Comparison of ENCODE assay signal across 22 cellular contexts in the genomic region with DNA sequence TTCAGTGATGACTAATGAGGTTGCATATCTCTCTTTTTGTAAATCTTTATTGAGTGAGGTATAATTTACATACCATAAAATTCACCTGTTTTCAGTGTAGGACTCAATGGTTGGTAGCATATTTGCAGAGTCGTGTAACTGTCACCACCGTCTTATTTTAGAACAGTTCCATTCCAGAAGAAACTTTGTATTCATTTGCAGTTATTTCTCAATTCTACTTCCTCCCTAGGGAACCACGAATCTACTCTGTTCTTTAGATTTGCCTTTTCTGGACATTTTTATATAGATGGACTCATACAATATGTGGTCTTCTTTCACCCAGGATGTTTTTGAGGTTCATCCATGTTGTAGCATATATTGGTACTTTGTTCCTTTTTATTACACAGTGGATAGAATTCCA.
"Had no signal": no experiment of that assay in that cellular context is flagged by ENCODE, and none has a peak within 500 bp of the region (broad histone marks: within the 10 kb centered on the region; RNA-seq: fewer than 3 reads in every experiment).

No MANE protein-coding gene starts in this region.

- H3K4me3 ChIP-seq: coronary artery, esophagus squamous epithelium, gastroesophageal sphincter, heart left ventricle, prostate gland, skin epidermis, tibial artery had no signal

- H3K27me3 Mint-ChIP-seq: activated CD4-positive, alpha-beta memory T cell treated with anti-CD3 and anti-CD28 coated beads for 36 hours; memory B cell; natural killer cell treated with Interleukin-12 subunit alpha and Interleukin-12 subunit beta and Interleukin-15 and Interleukin-18, amount 100 ng/mL, for 72 hours; stimulated activated naive CD8-positive, alpha-beta T cell treated with anti-CD3 and anti-CD28 coated beads, Interleukin-15, amount 100 ng/mL, for 72 hours had no signal

- H3K36me3 Mint-ChIP-seq: natural killer cell treated with Interleukin-12 subunit alpha and Interleukin-12 subunit beta and Interleukin-15 and Interleukin-18, amount 100 ng/mL, for 72 hours had no signal

- H3K27me3 ChIP-seq: esophagus squamous epithelium, gastroesophageal sphincter, heart left ventricle, tibial artery had no signal

- H3K36me3 ChIP-seq: esophagus squamous epithelium, prostate gland, tibial artery had no signal

- DNase-seq: activated CD4-positive, alpha-beta memory T cell treated with anti-CD3 and anti-CD28 coated beads for 36 hours; activated CD4-positive, alpha-beta T cell treated with anti-CD3 and anti-CD28 coated beads for 4 hours; activated CD4-positive, CD25-positive, alpha-beta regulatory T cell; activated effector memory CD4-positive, alpha-beta T cell treated with Interleukin-2 at 50 U/mL for 16 hours; activated naive CD4-positive, alpha-beta T cell treated with anti-CD3 and anti-CD28 coated beads for 36 hours; activated T-cell treated with anti-CD3 and anti-CD28 coated beads, Interleukin-2, amount 50 U/mL, for 72 hours; amygdala; cerebellar nuclear complex; endodermal cell; esophagus squamous epithelium; heart left ventricle; left colon; right cardiac atrium; stimulated activated CD4-positive, alpha-beta T cell treated with anti-CD3 and anti-CD28 coated beads, Interleukin-1b, Interleukin-23, amount 100 ng/mL, for 48 hours; stimulated activated naive CD8-positive, alpha-beta T cell treated with anti-CD3 and anti-CD28 coated beads, Interleukin-15, amount 100 ng/mL, for 72 hours; tibial artery had no signal

- H3K4me3 Mint-ChIP-seq: activated CD4-positive, alpha-beta memory T cell treated with anti-CD3 and anti-CD28 coated beads for 36 hours; activated naive CD4-positive, alpha-beta T cell treated with anti-CD3 and anti-CD28 coated beads for 36 hours; activated T-cell treated with anti-CD3 and anti-CD28 coated beads, Interleukin-2, amount 50 U/mL, for 72 hours; endodermal cell; memory B cell; natural killer cell treated with Interleukin-12 subunit alpha and Interleukin-12 subunit beta and Interleukin-15 and Interleukin-18, amount 100 ng/mL, for 72 hours; stimulated activated naive CD8-positive, alpha-beta T cell treated with anti-CD3 and anti-CD28 coated beads, Interleukin-15, amount 100 ng/mL, for 72 hours had no signal

- H3K27ac Mint-ChIP-seq: activated CD4-positive, alpha-beta memory T cell treated with anti-CD3 and anti-CD28 coated beads for 36 hours; activated naive CD4-positive, alpha-beta T cell treated with anti-CD3 and anti-CD28 coated beads for 36 hours; activated T-cell treated with anti-CD3 and anti-CD28 coated beads, Interleukin-2, amount 50 U/mL, for 72 hours; endodermal cell; memory B cell; stimulated activated naive CD8-positive, alpha-beta T cell treated with anti-CD3 and anti-CD28 coated beads, Interleukin-15, amount 100 ng/mL, for 72 hours had no signal

- H3K9me3 Mint-ChIP-seq: activated CD4-positive, alpha-beta memory T cell treated with anti-CD3 and anti-CD28 coated beads for 36 hours; activated naive CD4-positive, alpha-beta T cell treated with anti-CD3 and anti-CD28 coated beads for 36 hours; endodermal cell; memory B cell; natural killer cell treated with Interleukin-12 subunit alpha and Interleukin-12 subunit beta and Interleukin-15 and Interleukin-18, amount 100 ng/mL, for 72 hours; stimulated activated naive CD8-positive, alpha-beta T cell treated with anti-CD3 and anti-CD28 coated beads, Interleukin-15, amount 100 ng/mL, for 72 hours had no signal

- H3K9me3 ChIP-seq: esophagus squamous epithelium, gastroesophageal sphincter, heart left ventricle, prostate gland, tibial artery had no signal

- H3K27ac ChIP-seq: coronary artery, esophagus squamous epithelium, gastroesophageal sphincter, heart left ventricle, prostate gland, skin epidermis, tibial artery had no signal
